15 cellular contexts compared by ENCODE assay signal in genomic region chr2:127646487-127647241, GRCh38. TPM values are rescaled to one million over a fixed set of nuclear protein-coding genes. Genes with fewer than 3 reads are reported as not detected.
A peak's percentile ranks its signal among the peaks of the same experiment; 100 is the strongest.
DNase-seq lines count a peak whose midpoint lies in the region; ATAC-seq, FAIRE-seq and TF ChIP-seq lines count a peak whose summit lies in the region.
"Had no signal": no experiment of that assay in that cellular context is flagged by ENCODE, and none has a peak within 500 bp of the region (broad histone marks: within the 10 kb centered on the region; RNA-seq: fewer than 3 reads in every experiment).

No MANE protein-coding gene starts in this region.

- H2BK15ac ChIP-seq in mesendoderm (replicated peaks; ENCODE audit: low read depth): no peak overlapping the region

- no peak overlapping the region for H2AK5ac ChIP-seq in trophoblast cell (ENCODE audit: low read length)
- H2AK5ac ChIP-seq in mesendoderm (ENCODE audit: low read length): no peak overlapping the region

- H3K79me1 ChIP-seq in trophoblast cell (ENCODE audit: low read length) (peaks cover 7% of the 10 kb centered on the region), mesendoderm (ENCODE audit: low read length) (no peaks in the 10 kb centered on the region)

- H3K18ac ChIP-seq in trophoblast cell (ENCODE audit: low read length) (no peak overlapping the region), mesendoderm (ENCODE audit: low read length) (no peak overlapping the region)

- H3K79me2 ChIP-seq in trophoblast cell (ENCODE audit: control insufficient read depth, insufficient read depth, low read length, poor library complexity) (no peaks in the 10 kb centered on the region), mesendoderm (ENCODE audit: control insufficient read depth, insufficient read depth, low read length) (no peaks in the 10 kb centered on the region)

- no peak overlapping the region for H3K4me3 Mint-ChIP-seq in activated CD8-positive, alpha-beta T cell treated with anti-CD3 and anti-CD28 coated beads for 36 hours
- no peak overlapping the region for H3K4me3 Mint-ChIP-seq in activated CD8-positive, alpha-beta T cell treated with anti-CD3 and anti-CD28 coated beads, Interleukin-2, amount 10 ng/mL, durations not matched to agents 7 days and 5 days
- H3K4me3 Mint-ChIP-seq: activated T-cell treated with anti-CD3 and anti-CD28 coated beads, Interleukin-2, amount 50 U/mL, for 72 hours; stimulated activated effector memory CD8-positive, alpha-beta T cell treated with anti-CD3 and anti-CD28 coated beads, Interleukin-12 subunit alpha, Interleukin-12 subunit beta, amount 100 ng/mL, for 72 hours; T-cell had no signal

- H3K27me3 Mint-ChIP-seq in activated CD8-positive, alpha-beta T cell treated with anti-CD3 and anti-CD28 coated beads for 36 hours: no peaks in the 10 kb centered on the region
- no peaks in the 10 kb centered on the region for H3K27me3 Mint-ChIP-seq in activated CD8-positive, alpha-beta T cell treated with anti-CD3 and anti-CD28 coated beads, Interleukin-2, amount 10 ng/mL, durations not matched to agents 7 days and 5 days (ENCODE audit: low read depth)
- H3K27me3 Mint-ChIP-seq: T-cell had no signal

- H4K91ac ChIP-seq in trophoblast cell (ENCODE audit: low read depth, low read length): peak overlapping the region; percentile 25

- TF ChIP-seq POLR2A in heart left ventricle (IDR thresholded peaks at IDR 0.05): no peak
- TF ChIP-seq POLR2A in GM12892 (IDR thresholded peaks at IDR 0.05; ENCODE audit: low read depth, low read length): no peak

- H3K4me2 ChIP-seq in trophoblast cell (ENCODE audit: low read length) (no peak overlapping the region), mesendoderm (ENCODE audit: low read length) (no peak overlapping the region)

- peaks cover 0 to 42% (median 17%) of the 10 kb centered on the region in 9 donors for H3K36me3 ChIP-seq in heart left ventricle
- H3K36me3 ChIP-seq in trophoblast cell (ENCODE audit: control insufficient read depth in 1 of 2, insufficient read depth in 2 of 2, low read length in 2 of 2): no peaks in the 10 kb centered on the region
- H3K36me3 ChIP-seq in mesendoderm (ENCODE audit: control insufficient read depth, insufficient read depth, low read length): no peaks in the 10 kb centered on the region

- H2BK120ac ChIP-seq in trophoblast cell (ENCODE audit: insufficient read depth, low read length, poor library complexity): no peak overlapping the region
- H2BK120ac ChIP-seq in mesendoderm (ENCODE audit: low read depth, low read length): no peak overlapping the region

- CTCF ChIA-PET in activated CD8-positive, alpha-beta T cell treated with anti-CD3 and anti-CD28 coated beads for 36 hours (lab: Charles Lee): interaction anchor here (5.2 kb wide), 1 partner anchor 55 kb away, joined by 114 read pairs; no protein-coding TSS in a partner anchor
- CTCF ChIA-PET in activated CD8-positive, alpha-beta T cell treated with anti-CD3 and anti-CD28 coated beads, Interleukin-2, amount 10 ng/mL, durations not matched to agents 7 days and 5 days (lab: Charles Lee): interaction anchor here (9.1 kb wide), 1 partner anchor 55 kb away, joined by 174 read pairs; no protein-coding TSS in a partner anchor

- peaks cover 14% of the 10 kb centered on the region for H3K4me1 Mint-ChIP-seq in activated CD8-positive, alpha-beta T cell treated with anti-CD3 and anti-CD28 coated beads for 36 hours (ENCODE audit: low read depth)
- peaks cover 21% of the 10 kb centered on the region for H3K4me1 Mint-ChIP-seq in activated CD8-positive, alpha-beta T cell treated with anti-CD3 and anti-CD28 coated beads, Interleukin-2, amount 10 ng/mL, durations not matched to agents 7 days and 5 days (ENCODE audit: low read depth)

- intact Hi-C loops in activated CD8-positive, alpha-beta T cell treated with anti-CD3 and anti-CD28 coated beads for 36 hours (cut with micrococcal nuclease): no loop called here
- intact Hi-C loops in heart left ventricle (cut with DNase I): loop anchor here in 5 of 10 donors (5.0 to 10.0 kb wide), 4 partner anchors 36 to 54 kb away; no protein-coding TSS in a partner anchor

- no peak overlapping the region for H2BK12ac ChIP-seq in trophoblast cell (ENCODE audit: low read length)

- no peak for DNase-seq in activated CD8-positive, alpha-beta T cell treated with anti-CD3 and anti-CD28 coated beads for 36 hours
- DNase-seq in activated CD8-positive, alpha-beta T cell treated with anti-CD3 and anti-CD28 coated beads, Interleukin-2, amount 10 ng/mL, durations not matched to agents 7 days and 5 days: no peak
- peak in 3 of 5 donors; percentile 32 to 69 (median 35) for DNase-seq in heart left ventricle
- no peak for DNase-seq in trophoblast cell
- DNase-seq in mesendoderm: no peak
- no peak for DNase-seq in SK-N-DZ (ENCODE audit: low spot score)
- DNase-seq in GM12892 (ENCODE audit: insufficient read length): no peak
- DNase-seq: activated T-cell treated with anti-CD3 and anti-CD28 coated beads, Interleukin-2, amount 50 U/mL, for 72 hours; amniotic stem cell; Caco-2; NCI-H2227 treated with DMSO at 0.1 percent for 48 hours; stimulated activated CD4-positive, alpha-beta T cell treated with anti-CD3 and anti-CD28 coated beads, Interleukin-4, amount 100 ng/mL, for 24 hours; T-cell had no signal

- peak overlapping the region; percentile 11 for H3K14ac ChIP-seq in trophoblast cell (ENCODE audit: low read length)

- 64 to 74% (median 69%) methylated on average over 20 to 24 of the region's 24 CpGs for WGBS in heart left ventricle, 4 donors
- no CpG with 5 or more reads among the region's 24 CpGs for WGBS in trophoblast cell (ENCODE audit: extremely low coverage, insufficient coverage, insufficient read length)
- no CpG with 5 or more reads among the region's 24 CpGs for WGBS in mesendoderm (ENCODE audit: extremely low coverage, insufficient coverage, low lambda C conversion rate)

- H3K27ac Mint-ChIP-seq in activated CD8-positive, alpha-beta T cell treated with anti-CD3 and anti-CD28 coated beads for 36 hours: peak overlapping the region; percentile 30
- H3K27ac Mint-ChIP-seq in activated CD8-positive, alpha-beta T cell treated with anti-CD3 and anti-CD28 coated beads, Interleukin-2, amount 10 ng/mL, durations not matched to agents 7 days and 5 days: no peak overlapping the region
- H3K27ac Mint-ChIP-seq: activated T-cell treated with anti-CD3 and anti-CD28 coated beads, Interleukin-2, amount 50 U/mL, for 72 hours; stimulated activated effector memory CD8-positive, alpha-beta T cell treated with anti-CD3 and anti-CD28 coated beads, Interleukin-12 subunit alpha, Interleukin-12 subunit beta, amount 100 ng/mL, for 72 hours had no signal

- TF ChIP-seq CTCF in activated CD8-positive, alpha-beta T cell treated with anti-CD3 and anti-CD28 coated beads for 36 hours (IDR thresholded peaks at IDR 0.05): no peak
- no peak for TF ChIP-seq CTCF in heart left ventricle (IDR thresholded peaks at IDR 0.05)

- no peaks in the 10 kb centered on the region for H3K9me3 ChIP-seq in heart left ventricle
- no peaks in the 10 kb centered on the region for H3K9me3 ChIP-seq in trophoblast cell (ENCODE audit: insufficient read depth, low read depth, low read length)
- H3K9me3 ChIP-seq: Caco-2 had no signal

- H3K9ac ChIP-seq in trophoblast cell (ENCODE audit: low read length) (no peak overlapping the region), mesendoderm (ENCODE audit: low read length) (no peak overlapping the region)

- no peak overlapping the region for H4K5ac ChIP-seq in mesendoderm (ENCODE audit: low read length)

- no peak overlapping the region for H3K23ac ChIP-seq in trophoblast cell (ENCODE audit: low read length)
- H3K23ac ChIP-seq in mesendoderm (ENCODE audit: low read length): no peak overlapping the region

- H4K8ac ChIP-seq in trophoblast cell (ENCODE audit: low read depth, low read length) (no peak overlapping the region), mesendoderm (ENCODE audit: low read depth, low read length) (no peak overlapping the region)

- H3K4ac ChIP-seq in trophoblast cell (ENCODE audit: low read depth, low read length) (no peak overlapping the region), mesendoderm (ENCODE audit: low read depth, low read length) (no peak overlapping the region)

- peak overlapping the region; percentile 1 to 85 (median 72) for H3K27ac ChIP-seq in heart left ventricle
- H3K27ac ChIP-seq in trophoblast cell (ENCODE audit: low read depth, low read length): no peak overlapping the region
- no peak overlapping the region for H3K27ac ChIP-seq in mesendoderm (ENCODE audit: low read depth, low read length)

- H3K56ac ChIP-seq in mesendoderm (ENCODE audit: low read length): no peak overlapping the region

- H3K27me3 ChIP-seq in heart left ventricle (no peaks in the 10 kb centered on the region), trophoblast cell (ENCODE audit: insufficient read depth, low read length) (no peaks in the 10 kb centered on the region), mesendoderm (ENCODE audit: insufficient read depth, low read length, poor library complexity) (no peaks in the 10 kb centered on the region)

- H4K12ac ChIP-seq in trophoblast cell (ENCODE audit: low read depth, low read length): no peak overlapping the region

- H2BK5ac ChIP-seq in trophoblast cell (ENCODE audit: low read depth, low read length, poor library complexity) (no peak overlapping the region), mesendoderm (ENCODE audit: low read length) (no peak overlapping the region)

- H2AFZ ChIP-seq in trophoblast cell (ENCODE audit: insufficient read depth, low read length, poor library complexity): no peak overlapping the region

- H3K9me3 Mint-ChIP-seq in activated CD8-positive, alpha-beta T cell treated with anti-CD3 and anti-CD28 coated beads for 36 hours: no peaks in the 10 kb centered on the region
- no peaks in the 10 kb centered on the region for H3K9me3 Mint-ChIP-seq in activated CD8-positive, alpha-beta T cell treated with anti-CD3 and anti-CD28 coated beads, Interleukin-2, amount 10 ng/mL, durations not matched to agents 7 days and 5 days (ENCODE audit: insufficient read depth)
- H3K9me3 Mint-ChIP-seq: activated T-cell treated with anti-CD3 and anti-CD28 coated beads, Interleukin-2, amount 50 U/mL, for 72 hours; stimulated activated effector memory CD8-positive, alpha-beta T cell treated with anti-CD3 and anti-CD28 coated beads, Interleukin-12 subunit alpha, Interleukin-12 subunit beta, amount 100 ng/mL, for 72 hours; T-cell had no signal

- no peak for ATAC-seq in activated CD8-positive, alpha-beta T cell treated with anti-CD3 and anti-CD28 coated beads for 36 hours
- no peak for ATAC-seq in activated CD8-positive, alpha-beta T cell treated with anti-CD3 and anti-CD28 coated beads, Interleukin-2, amount 10 ng/mL, durations not matched to agents 7 days and 5 days
- ATAC-seq in heart left ventricle (no peak), GM18873 (IDR thresholded peaks at IDR 0.05; ENCODE audit: low FRiP score, unreplicated experiment) (no peak)
- ATAC-seq: activated T-cell treated with anti-CD3 and anti-CD28 coated beads, Interleukin-2, amount 50 U/mL, for 72 hours; stimulated activated effector memory CD8-positive, alpha-beta T cell treated with anti-CD3 and anti-CD28 coated beads, Interleukin-12 subunit alpha, Interleukin-12 subunit beta, amount 100 ng/mL, for 72 hours; T-cell had no signal

- H3K4me1 ChIP-seq in heart left ventricle (peaks cover 13 to 91% (median 73%) of the 10 kb centered on the region in 12 donors), trophoblast cell (ENCODE audit: control insufficient read depth in 1 of 2, insufficient read depth in 2 of 2, low read length in 2 of 2) (peaks cover 9 to 20% of the 10 kb centered on the region in 2 experiments), mesendoderm (ENCODE audit: control insufficient read depth, low read depth, low read length) (no peaks in the 10 kb centered on the region)

- H3K36me3 Mint-ChIP-seq in activated CD8-positive, alpha-beta T cell treated with anti-CD3 and anti-CD28 coated beads for 36 hours (ENCODE audit: low read depth): no peaks in the 10 kb centered on the region
- H3K36me3 Mint-ChIP-seq in activated CD8-positive, alpha-beta T cell treated with anti-CD3 and anti-CD28 coated beads, Interleukin-2, amount 10 ng/mL, durations not matched to agents 7 days and 5 days (ENCODE audit: low read depth): no peaks in the 10 kb centered on the region
- H3K36me3 Mint-ChIP-seq: stimulated activated effector memory CD8-positive, alpha-beta T cell treated with anti-CD3 and anti-CD28 coated beads, Interleukin-12 subunit alpha, Interleukin-12 subunit beta, amount 100 ng/mL, for 72 hours; T-cell had no signal

- FAIRE-seq in GM12892 (lab: Jason Lieb, UNC): no peak

- POLR2A ChIA-PET in activated CD8-positive, alpha-beta T cell treated with anti-CD3 and anti-CD28 coated beads for 36 hours (lab: Charles Lee): interaction anchor here (1.3 kb wide), 1 partner anchor 9 kb away, joined by 3 read pairs; no protein-coding TSS in a partner anchor
- POLR2A ChIA-PET in activated CD8-positive, alpha-beta T cell treated with anti-CD3 and anti-CD28 coated beads, Interleukin-2, amount 10 ng/mL, durations not matched to agents 7 days and 5 days (lab: Charles Lee): no interaction called here

- H3K4me3 ChIP-seq in heart left ventricle (no peak overlapping the region), trophoblast cell (ENCODE audit: low read depth, low read length) (no peak overlapping the region), mesendoderm (ENCODE audit: low read length) (no peak overlapping the region)

RNA-seq across cellular contexts. Expression of gene GPR17, which starts 0.7 kb away (rescaled TPM):
- not detected for total RNA-seq in activated CD8-positive, alpha-beta T cell treated with anti-CD3 and anti-CD28 coated beads for 36 hours
- total RNA-seq in activated CD8-positive, alpha-beta T cell treated with anti-CD3 and anti-CD28 coated beads, Interleukin-2, amount 10 ng/mL, durations not matched to agents 7 days and 5 days: not detected
- under 1 TPM in 6 of 9 donors, not detected in 3; 0.10 to 0.36 (median 0.24) TPM for total RNA-seq in heart left ventricle
- 1 to 10 TPM in 1 of 2 donors, under 1 TPM in 1; 0.26 to 8.0 TPM for polyA plus RNA-seq in heart left ventricle
- 0.25 and 0.33 TPM in 2 replicates for polyA plus RNA-seq in trophoblast cell (2013)
- polyA plus RNA-seq in mesendoderm (2013, experiment 1 of 2): 0.03 TPM
- 0.04 TPM for polyA plus RNA-seq in mesendoderm (2013, experiment 2 of 2)
- polyA plus RNA-seq in SK-N-DZ (2014; cell fraction: cytosol; rRNA removed): not detected in 2 replicates
- polyA plus RNA-seq in SK-N-DZ (2014; cell fraction: nucleus; rRNA removed): not detected in 2 replicates
- not detected for polyA plus RNA-seq in GM12892 (2012; ENCODE audit: missing spikeins)
- total RNA-seq: activated T-cell treated with anti-CD3 and anti-CD28 coated beads, Interleukin-2, amount 50 U/mL, for 72 hours; Caco-2; T-cell had no signal

RNA-seq across cellular contexts. Expression of gene LIMS2, which starts 28.7 kb away (rescaled TPM):
- total RNA-seq in activated CD8-positive, alpha-beta T cell treated with anti-CD3 and anti-CD28 coated beads for 36 hours: 10 to 100 TPM; 22.1 to 23.6 TPM
- total RNA-seq in activated CD8-positive, alpha-beta T cell treated with anti-CD3 and anti-CD28 coated beads, Interleukin-2, amount 10 ng/mL, durations not matched to agents 7 days and 5 days: 10 to 100 TPM; 35.3 to 38.3 TPM
- total RNA-seq in heart left ventricle: 100 to 1,000 TPM in 7 of 9 donors, 10 to 100 TPM in 2; 97.1 to 225 (median 158) TPM
- polyA plus RNA-seq in heart left ventricle: 100 to 1,000 TPM; 115 to 293 TPM
- polyA plus RNA-seq in trophoblast cell (2013): 14.6 and 16.2 TPM in 2 replicates
- polyA plus RNA-seq in mesendoderm (2013, experiment 1 of 2): 5.0 TPM
- 5.2 TPM for polyA plus RNA-seq in mesendoderm (2013, experiment 2 of 2)
- polyA plus RNA-seq in SK-N-DZ (2014; cell fraction: cytosol; rRNA removed): 4.7 and 7.0 TPM in 2 replicates
- 1.4 and 1.9 TPM in 2 replicates for polyA plus RNA-seq in SK-N-DZ (2014; cell fraction: nucleus; rRNA removed)
- 0.28 TPM for polyA plus RNA-seq in GM12892 (2012; ENCODE audit: missing spikeins)

RNA-seq across cellular contexts. Expression of gene SFT2D3, which starts 54.6 kb away (rescaled TPM):
- total RNA-seq in activated CD8-positive, alpha-beta T cell treated with anti-CD3 and anti-CD28 coated beads for 36 hours: 1 to 10 TPM; 3.9 to 4.4 TPM
- total RNA-seq in activated CD8-positive, alpha-beta T cell treated with anti-CD3 and anti-CD28 coated beads, Interleukin-2, amount 10 ng/mL, durations not matched to agents 7 days and 5 days: 1 to 10 TPM; 4.8 to 5.5 TPM
- 1 to 10 TPM; 2.4 to 5.2 (median 3.7) TPM for total RNA-seq in heart left ventricle
- polyA plus RNA-seq in heart left ventricle: 1 to 10 TPM; 2.8 to 3.4 TPM
- polyA plus RNA-seq in trophoblast cell (2013): 5.4 and 6.1 TPM in 2 replicates
- 7.2 TPM for polyA plus RNA-seq in mesendoderm (2013, experiment 1 of 2)
- polyA plus RNA-seq in mesendoderm (2013, experiment 2 of 2): 7.2 TPM
- 13.7 and 16.2 TPM in 2 replicates for polyA plus RNA-seq in SK-N-DZ (2014; cell fraction: cytosol; rRNA removed)
- polyA plus RNA-seq in SK-N-DZ (2014; cell fraction: nucleus; rRNA removed): 10.8 and 12.8 TPM in 2 replicates
- not detected for polyA plus RNA-seq in GM12892 (2012; ENCODE audit: missing spikeins)

Comparison
In these comparisons a context has a peak if more than half of its experiments do, and no peak if none do; other contexts are left out.
1. DNase-seq: peak in heart left ventricle (3 of 5); none in activated CD8-positive, alpha-beta T cell treated with anti-CD3 and anti-CD28 coated beads for 36 hours (single experiment), activated CD8-positive, alpha-beta T cell treated with anti-CD3 and anti-CD28 coated beads, Interleukin-2, amount 10 ng/mL, durations not matched to agents 7 days and 5 days (single experiment), trophoblast cell (0 of 2), mesendoderm (single experiment), SK-N-DZ (single experiment) and GM12892 (single experiment).
2. H3K27ac ChIP-seq: peak in heart left ventricle (12 of 12); none in trophoblast cell (single experiment) and mesendoderm (single experiment).